Comparison of ENCODE assay signal across 19 cellular contexts in the genomic region with DNA sequence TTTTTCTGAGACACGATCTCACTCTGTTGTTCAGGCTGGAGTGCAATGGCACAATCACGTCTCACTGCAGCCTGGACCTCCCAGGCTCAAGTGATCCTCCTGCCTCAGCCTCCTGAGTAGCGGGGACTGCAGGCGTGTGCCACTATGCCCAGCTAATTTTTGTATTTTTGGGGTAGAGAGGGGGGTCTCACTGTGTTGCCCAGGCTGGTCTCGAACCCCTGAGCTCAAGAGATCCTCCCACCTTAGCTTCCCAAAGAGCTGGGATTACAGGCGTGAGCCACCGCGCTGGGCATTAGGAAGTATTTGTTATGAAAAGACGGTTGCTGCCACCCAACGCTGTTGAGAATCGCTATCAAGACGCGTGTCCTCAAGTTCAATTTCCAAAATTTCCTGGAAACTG.
DNase-seq lines count a peak whose midpoint lies in the region; FAIRE-seq and TF ChIP-seq lines count a peak whose summit lies in the region.
"Had no signal": no experiment of that assay in that cellular context is flagged by ENCODE, and none has a peak within 500 bp of the region (broad histone marks: within the 10 kb centered on the region; RNA-seq: fewer than 3 reads in every experiment).

No MANE protein-coding gene starts in this region.

- peak overlapping the region; percentile 83 for H3K4me3 Mint-ChIP-seq in endothelial cell (ENCODE audit: unreplicated experiment)
- H3K4me3 Mint-ChIP-seq in neural crest cell, result no peak overlapping the region
- H3K4me3 Mint-ChIP-seq in T-helper 2 cell treated with Interferon-gamma antibody and Interleukin-4, amounts not matched to agents 5 μg/mL and 100 μg/mL, for 36 hours, result no peak overlapping the region
- H3K4me3 Mint-ChIP-seq: CD8-positive, alpha-beta memory T cell had no signal

- peaks cover 2% of the 10 kb centered on the region for H3K27me3 Mint-ChIP-seq in endothelial cell (ENCODE audit: unreplicated experiment)
- H3K27me3 Mint-ChIP-seq in neural crest cell (ENCODE audit: low read depth), result peaks cover 56% of the 10 kb centered on the region
- peaks cover 25% of the 10 kb centered on the region for H3K27me3 Mint-ChIP-seq in T-helper 2 cell treated with Interferon-gamma antibody and Interleukin-4, amounts not matched to agents 5 μg/mL and 100 μg/mL, for 36 hours (ENCODE audit: low read depth)

- TF ChIP-seq CTCF in endothelial cell (IDR thresholded peaks at IDR 0.05; ENCODE audit: unreplicated experiment) (no peak), neural crest cell (conservative IDR thresholded peaks at IDR 0.05) (no peak), WERI-Rb-1 (IDR thresholded peaks at IDR 0.05; ENCODE audit: low read depth, low read length) (no peak)

- no peak for FAIRE-seq in GM19239 (lab: Jason Lieb, UNC)
- FAIRE-seq: D721Med, RCC 7860 had no signal

- no peaks in the 10 kb centered on the region for H3K9me3 ChIP-seq in ES-I3 (ENCODE audit: control insufficient read depth, insufficient read depth, low read length)
- no peaks in the 10 kb centered on the region for H3K9me3 ChIP-seq in NT2/D1 (ENCODE audit: insufficient read depth, low read length)
- H3K9me3 ChIP-seq in MG63, result peaks cover 6% of the 10 kb centered on the region; the same call in 1 of the 2 replicates
- peaks cover 3% of the 10 kb centered on the region for H3K9me3 ChIP-seq in WERI-Rb-1 (ENCODE audit: severe bottlenecking)

- H3K36me3 ChIP-seq in ES-I3 (ENCODE audit: insufficient read depth, low read length), result no peaks in the 10 kb centered on the region
- no peaks in the 10 kb centered on the region for H3K36me3 ChIP-seq in NT2/D1 (ENCODE audit: insufficient read depth, insufficient read length, low read length)
- no peaks in the 10 kb centered on the region for H3K36me3 ChIP-seq in MG63
- no peaks in the 10 kb centered on the region for H3K36me3 ChIP-seq in WERI-Rb-1
- H3K36me3 ChIP-seq: BLaER1 treated with 17β-estradiol and CSF1 and Interleukin-3, amounts not matched to agents 10 nM and 100 nM had no signal

- peaks cover 18% of the 10 kb centered on the region for H3K4me1 ChIP-seq in ES-I3 (ENCODE audit: insufficient read depth, low read length)
- H3K4me1 ChIP-seq in NT2/D1 (ENCODE audit: insufficient read depth, insufficient read length), result peaks cover 7% of the 10 kb centered on the region
- H3K4me1 ChIP-seq: BLaER1 treated with 17β-estradiol and CSF1 and Interleukin-3, amounts not matched to agents 10 nM and 100 nM had no signal

- H3K9ac ChIP-seq in ES-I3 (ENCODE audit: low read depth, low read length) (peak overlapping the region; percentile 66; the same call in 1 of the 2 replicates), NT2/D1 (ENCODE audit: insufficient read length, low read depth) (peak overlapping the region; percentile 50)
- H3K9ac ChIP-seq: BLaER1 treated with 17β-estradiol and CSF1 and Interleukin-3, amounts not matched to agents 10 nM and 100 nM had no signal

- H3K4me3 ChIP-seq in NT2/D1 (ENCODE audit: insufficient read length, low read depth) (peak overlapping the region; percentile 18), MG63 (no peak overlapping the region), WERI-Rb-1 (ENCODE audit: low read depth, low read length) (no peak overlapping the region)
- H3K4me3 ChIP-seq: BLaER1 treated with 17β-estradiol and CSF1 and Interleukin-3, amounts not matched to agents 10 nM and 100 nM had no signal

- H3K27ac ChIP-seq in WERI-Rb-1, result no peak overlapping the region
- H3K27ac ChIP-seq: BLaER1 treated with 17β-estradiol and CSF1 and Interleukin-3, amounts not matched to agents 10 nM and 100 nM had no signal

- H3K9me3 Mint-ChIP-seq in endothelial cell (ENCODE audit: unreplicated experiment), result no peaks in the 10 kb centered on the region
- no peaks in the 10 kb centered on the region for H3K9me3 Mint-ChIP-seq in neural crest cell
- no peaks in the 10 kb centered on the region for H3K9me3 Mint-ChIP-seq in T-helper 2 cell treated with Interferon-gamma antibody and Interleukin-4, amounts not matched to agents 5 μg/mL and 100 μg/mL, for 36 hours
- H3K9me3 Mint-ChIP-seq: CD8-positive, alpha-beta memory T cell had no signal

- DNase-seq in NT2/D1 (ENCODE audit: low read depth, low spot score) (no peak), endothelial cell (ENCODE audit: low spot score) (no peak), neural crest cell (ENCODE audit: low read depth, low spot score) (no peak), MG63 (no peak), GM19239 (ENCODE audit: insufficient read length, low spot score) (no peak), WERI-Rb-1 (no peak)
- no peak for DNase-seq in T-helper 2 cell treated with Interferon-gamma antibody and Interleukin-4, amounts not matched to agents 5 μg/mL and 100 μg/mL, for 36 hours (ENCODE audit: low spot score)
- DNase-seq: CD8-positive, alpha-beta memory T cell; DMS79; IMR-90; Karpas-422; NCI-H187; NCI-H226; NCI-H524 treated with DMSO at 0.1 percent for 48 hours; Right ventricle myocardium superior had no signal

- H3K27me3 ChIP-seq in NT2/D1 (ENCODE audit: insufficient read depth, insufficient read length) (peaks cover 82% of the 10 kb centered on the region), MG63 (no peaks in the 10 kb centered on the region), WERI-Rb-1 (ENCODE audit: insufficient read depth, low read depth, severe bottlenecking) (no peaks in the 10 kb centered on the region)

- H3K4me1 Mint-ChIP-seq in endothelial cell (ENCODE audit: unreplicated experiment) (peaks cover 23% of the 10 kb centered on the region), neural crest cell (peaks cover 43% of the 10 kb centered on the region)
- H3K4me1 Mint-ChIP-seq in T-helper 2 cell treated with Interferon-gamma antibody and Interleukin-4, amounts not matched to agents 5 μg/mL and 100 μg/mL, for 36 hours (ENCODE audit: low read depth), result peaks cover 13% of the 10 kb centered on the region

- H3K36me3 Mint-ChIP-seq in endothelial cell (ENCODE audit: low read depth, unreplicated experiment) (no peaks in the 10 kb centered on the region), neural crest cell (ENCODE audit: low read depth) (peaks cover 2% of the 10 kb centered on the region)
- H3K36me3 Mint-ChIP-seq in T-helper 2 cell treated with Interferon-gamma antibody and Interleukin-4, amounts not matched to agents 5 μg/mL and 100 μg/mL, for 36 hours (ENCODE audit: low read depth), result no peaks in the 10 kb centered on the region
- H3K36me3 Mint-ChIP-seq: CD8-positive, alpha-beta memory T cell had no signal

- no peak overlapping the region for H3K27ac Mint-ChIP-seq in endothelial cell (ENCODE audit: unreplicated experiment)
- peak overlapping the region; percentile 48 for H3K27ac Mint-ChIP-seq in neural crest cell (ENCODE audit: unreplicated experiment)
- no peak overlapping the region for H3K27ac Mint-ChIP-seq in T-helper 2 cell treated with Interferon-gamma antibody and Interleukin-4, amounts not matched to agents 5 μg/mL and 100 μg/mL, for 36 hours
- H3K27ac Mint-ChIP-seq: CD8-positive, alpha-beta memory T cell had no signal
